ENCODE assay signal across 1 cellular context in the genomic region with DNA sequence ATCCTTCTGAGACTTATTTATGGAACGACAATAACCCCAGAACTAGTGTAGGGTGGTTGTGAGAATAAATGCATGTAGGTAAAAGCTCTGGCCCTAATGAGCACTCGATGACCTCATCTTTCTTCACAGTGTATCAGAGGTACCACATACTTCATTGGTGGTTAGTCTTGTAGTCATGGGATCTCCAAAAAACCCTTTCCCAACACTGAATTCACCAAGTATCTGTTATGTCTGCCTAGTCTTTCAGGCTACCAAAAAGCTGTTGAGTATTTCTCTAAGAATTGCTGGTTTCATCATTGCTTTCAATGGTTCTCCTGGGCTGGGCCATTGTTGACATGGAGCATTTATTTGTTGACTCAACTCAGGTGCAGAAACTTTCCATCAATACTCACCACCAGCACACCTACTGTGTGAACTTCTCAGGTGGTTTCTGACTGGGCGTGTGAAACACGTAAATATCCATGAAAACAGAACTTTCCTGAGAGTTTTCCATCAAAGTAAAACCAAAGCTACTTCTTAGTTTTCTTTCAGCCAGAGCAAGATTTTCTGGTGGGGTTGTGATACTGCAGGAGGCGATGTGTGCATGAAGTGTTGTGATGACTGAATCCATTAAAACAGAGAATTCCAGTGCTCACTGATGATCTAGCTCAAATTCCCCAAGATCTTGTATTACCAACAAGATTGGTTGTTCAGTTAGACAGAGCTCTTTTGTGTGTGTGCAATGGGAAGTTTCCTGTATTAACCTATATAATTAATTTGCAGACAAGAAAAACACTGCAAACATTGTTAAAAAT.
TF ChIP-seq lines count a peak whose summit lies in the region.

No MANE protein-coding gene starts in this region.

TF ChIP-seq in K562, 482 proteins besides CTCF, POLR2A, EP300 and RAD21:
- TF ChIP-seq, protein P1, sequence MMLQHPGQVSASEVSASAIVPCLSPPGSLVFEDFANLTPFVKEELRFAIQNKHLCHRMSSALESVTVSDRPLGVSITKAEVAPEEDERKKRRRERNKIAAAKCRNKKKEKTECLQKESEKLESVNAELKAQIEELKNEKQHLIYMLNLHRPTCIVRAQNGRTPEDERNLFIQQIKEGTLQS (IDR thresholded peaks at IDR 0.05): peak; percentile 63
- TF ChIP-seq, protein P1 (CRISPR knock-in tag; conservative IDR thresholded peaks at IDR 0.05): no peak
- TF ChIP-seq POLR3A (IDR thresholded peaks at IDR 0.05; ENCODE audit: borderline replicate concordance, extremely low read depth, insufficient read depth, insufficient read length): no peak
